24 cellular contexts compared by ENCODE assay signal in genomic region chr16:83023011-83023410, GRCh38.
"Had no signal": no experiment of that assay in that cellular context is flagged by ENCODE, and none has a peak within 500 bp of the region (broad histone marks: within the 10 kb centered on the region; RNA-seq: fewer than 3 reads in every experiment).

No MANE protein-coding gene starts in this region.

- H3K4me1 ChIP-seq: colonic mucosa, esophagus muscularis mucosa, foreskin keratinocyte, gastroesophageal sphincter, lower lobe of right lung had no signal

- DNase-seq: colonic mucosa; cortex of kidney; effector CD8-positive, alpha-beta T cell; effector memory CD8-positive, alpha-beta T cell; endodermal cell; foreskin keratinocyte; heart left ventricle; immature natural killer cell; islet precursor cell; kidney; kidney glomerular epithelial cell; left colon; left ventricle myocardium inferior; lower lobe of right lung; mesenchymal stem cell; mucosa of descending colon; naive B cell; naive thymus-derived CD8-positive, alpha-beta T cell had no signal

- H3K27ac ChIP-seq: colonic mucosa, esophagus muscularis mucosa, foreskin keratinocyte, gastroesophageal sphincter, heart left ventricle, hepatocyte, left ventricle myocardium inferior, lower lobe of right lung had no signal

- FAIRE-seq: endometrium, frontal cortex, kidney had no signal

- H3K4me2 ChIP-seq: hepatocyte had no signal

- H3K79me2 ChIP-seq: hepatocyte had no signal

- H3K4me3 ChIP-seq: colonic mucosa, esophagus muscularis mucosa, gastroesophageal sphincter, heart left ventricle, hepatocyte, left ventricle myocardium inferior, lower lobe of right lung, mucosa of descending colon had no signal

- H3K36me3 ChIP-seq: colonic mucosa, esophagus muscularis mucosa, gastroesophageal sphincter, heart left ventricle, left ventricle myocardium inferior, lower lobe of right lung had no signal

- H3K9me3 ChIP-seq: colonic mucosa, esophagus muscularis mucosa, gastroesophageal sphincter, left ventricle myocardium inferior, lower lobe of right lung, mucosa of descending colon had no signal

- H3K27me3 ChIP-seq: colonic mucosa, esophagus muscularis mucosa, foreskin keratinocyte, gastroesophageal sphincter, heart left ventricle, hepatocyte had no signal

- ATAC-seq: effector memory CD8-positive, alpha-beta T cell; foreskin keratinocyte; gastroesophageal sphincter; heart left ventricle; left colon; left lobe of liver; lower lobe of right lung; mucosa of descending colon; naive thymus-derived CD8-positive, alpha-beta T cell had no signal

- H2AFZ ChIP-seq: hepatocyte had no signal
